1 cellular context compared by ENCODE assay signal in the genomic region with DNA sequence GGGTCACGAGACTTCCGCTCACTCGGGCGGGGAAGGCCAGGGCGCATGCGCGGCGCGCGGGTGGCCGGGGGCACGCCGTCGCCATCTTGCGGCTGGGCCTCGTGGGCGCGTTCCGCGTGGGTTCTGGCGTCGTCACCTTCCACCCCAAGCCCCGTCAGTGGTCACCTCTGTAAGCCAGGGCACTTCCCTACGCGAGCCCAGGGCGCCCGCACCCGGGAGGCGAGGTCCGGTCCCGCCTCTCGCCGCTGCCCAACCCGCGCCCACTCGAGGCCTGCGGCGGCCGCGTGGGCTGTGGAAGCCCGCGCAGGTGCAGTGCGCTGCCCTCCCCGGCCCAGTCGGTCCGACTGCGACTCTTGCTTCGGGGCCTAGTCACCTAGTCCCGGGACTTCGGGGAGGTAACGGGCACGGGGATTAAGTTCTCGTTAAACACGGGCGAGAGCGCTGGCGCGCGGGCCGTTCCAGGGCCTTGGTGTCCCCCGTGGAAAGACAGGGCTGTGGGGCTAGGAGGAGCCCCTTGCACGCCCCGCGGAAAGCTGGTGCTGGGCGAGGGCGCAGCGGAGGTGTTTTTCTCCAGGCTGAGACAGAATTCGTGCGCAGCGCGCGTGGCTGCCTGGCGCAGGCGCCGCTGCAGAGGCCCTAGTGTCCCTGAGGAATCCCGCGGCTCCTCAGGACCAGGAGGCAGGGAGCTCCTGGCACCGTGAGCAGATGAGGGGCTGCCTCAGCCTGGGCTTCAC.
A peak's percentile ranks its signal among the peaks of the same experiment; 100 is the strongest.
TF ChIP-seq lines count a peak whose summit lies in the region.

No MANE protein-coding gene starts in this region.

TF ChIP-seq in HepG2, 621 proteins besides CTCF, POLR2A, EP300 and RAD21 (continued from another document and continues in another):
- TF ChIP-seq, protein P1, sequence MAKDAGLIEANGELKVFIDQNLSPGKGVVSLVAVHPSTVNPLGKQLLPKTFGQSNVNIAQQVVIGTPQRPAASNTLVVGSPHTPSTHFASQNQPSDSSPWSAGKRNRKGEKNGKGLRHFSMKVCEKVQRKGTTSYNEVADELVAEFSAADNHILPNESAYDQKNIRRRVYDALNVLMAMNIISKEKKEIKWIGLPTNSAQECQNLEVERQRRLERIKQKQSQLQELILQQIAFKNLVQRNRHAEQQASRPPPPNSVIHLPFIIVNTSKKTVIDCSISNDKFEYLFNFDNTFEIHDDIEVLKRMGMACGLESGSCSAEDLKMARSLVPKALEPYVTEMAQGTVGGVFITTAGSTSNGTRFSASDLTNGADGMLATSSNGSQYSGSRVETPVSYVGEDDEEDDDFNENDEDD (CRISPR knock-in tag; IDR thresholded peaks at IDR 0.05; ENCODE audit: borderline replicate concordance) = peak; percentile 96
- TF ChIP-seq ZBTB38 (CRISPR knock-in tag; IDR thresholded peaks at IDR 0.05) (no peak; the same call in none of the 2 replicates), ZNF546 (CRISPR knock-in tag; conservative IDR thresholded peaks at IDR 0.05) (peak; percentile 99), GLI4 (CRISPR knock-in tag; IDR thresholded peaks at IDR 0.05; ENCODE audit: borderline replicate concordance) (peak; percentile 97; the same call in 1 of the 2 replicates), FOXO1 (CRISPR knock-in tag; IDR thresholded peaks at IDR 0.05) (peak; percentile 64; the same call in 1 of the 2 replicates), EED (CRISPR knock-in tag; IDR thresholded peaks at IDR 0.05) (no peak), ZNF839 (CRISPR knock-in tag; IDR thresholded peaks at IDR 0.05; ENCODE audit: borderline replicate concordance) (peak; percentile 84), SETDB1 (CRISPR knock-in tag; IDR thresholded peaks at IDR 0.05; ENCODE audit: borderline replicate concordance) (no peak), HOXA5 (CRISPR knock-in tag; IDR thresholded peaks at IDR 0.05) (peak; percentile 51), ZNF251 (CRISPR knock-in tag; IDR thresholded peaks at IDR 0.05) (peak; percentile 88; the same call in 1 of the 2 replicates), ZNF781 (CRISPR knock-in tag; IDR thresholded peaks at IDR 0.05; ENCODE audit: borderline replicate concordance, not compliant biosample characterization) (peak; percentile 26), ZNF841 (CRISPR knock-in tag; IDR thresholded peaks at IDR 0.05; ENCODE audit: borderline replicate concordance) (peak; percentile 95), SALL1 (CRISPR knock-in tag; IDR thresholded peaks at IDR 0.05) (peak; percentile 97), ZNF747 (CRISPR knock-in tag; IDR thresholded peaks at IDR 0.05; ENCODE audit: borderline replicate concordance) (peak; percentile 70), IKZF4 (CRISPR knock-in tag; IDR thresholded peaks at IDR 0.05; ENCODE audit: borderline replicate concordance, low read depth, not compliant biosample characterization) (peak; percentile 90), ARHGAP35 (CRISPR knock-in tag; IDR thresholded peaks at IDR 0.05; ENCODE audit: borderline replicate concordance) (peak; percentile 98), ZFAT (CRISPR knock-in tag; conservative IDR thresholded peaks at IDR 0.05) (peak; percentile 38; the same call in 1 of the 2 replicates), KLF11 (CRISPR knock-in tag; IDR thresholded peaks at IDR 0.05) (0 out of 2 replicates have a peak, but pooled peaks have one; percentile 84), ZC3H4 (CRISPR knock-in tag; IDR thresholded peaks at IDR 0.05; ENCODE audit: borderline replicate concordance) (peak; percentile 57; the same call in 1 of the 2 replicates), ZNF20 (CRISPR knock-in tag; IDR thresholded peaks at IDR 0.05) (peak; percentile 38; the same call in 1 of the 2 replicates), NONO (IDR thresholded peaks at IDR 0.05) (no peak), NONO (CRISPR knock-in tag; conservative IDR thresholded peaks at IDR 0.05) (peak; percentile 98), DNMT1 (CRISPR knock-in tag; IDR thresholded peaks at IDR 0.05) (peak; percentile 82; the same call in 1 of the 2 replicates), ZNF780A (CRISPR knock-in tag; IDR thresholded peaks at IDR 0.05) (peak; percentile 94), ATF7-NPFF (CRISPR knock-in tag; IDR thresholded peaks at IDR 0.05; ENCODE audit: low read depth) (peak; percentile 96), ZNF572 (CRISPR knock-in tag; IDR thresholded peaks at IDR 0.05) (0 out of 2 replicates have a peak, but pooled peaks have one; percentile 14), ZBTB1 (CRISPR knock-in tag; IDR thresholded peaks at IDR 0.05; ENCODE audit: borderline replicate concordance) (no peak)
- TF ChIP-seq, protein P2, sequence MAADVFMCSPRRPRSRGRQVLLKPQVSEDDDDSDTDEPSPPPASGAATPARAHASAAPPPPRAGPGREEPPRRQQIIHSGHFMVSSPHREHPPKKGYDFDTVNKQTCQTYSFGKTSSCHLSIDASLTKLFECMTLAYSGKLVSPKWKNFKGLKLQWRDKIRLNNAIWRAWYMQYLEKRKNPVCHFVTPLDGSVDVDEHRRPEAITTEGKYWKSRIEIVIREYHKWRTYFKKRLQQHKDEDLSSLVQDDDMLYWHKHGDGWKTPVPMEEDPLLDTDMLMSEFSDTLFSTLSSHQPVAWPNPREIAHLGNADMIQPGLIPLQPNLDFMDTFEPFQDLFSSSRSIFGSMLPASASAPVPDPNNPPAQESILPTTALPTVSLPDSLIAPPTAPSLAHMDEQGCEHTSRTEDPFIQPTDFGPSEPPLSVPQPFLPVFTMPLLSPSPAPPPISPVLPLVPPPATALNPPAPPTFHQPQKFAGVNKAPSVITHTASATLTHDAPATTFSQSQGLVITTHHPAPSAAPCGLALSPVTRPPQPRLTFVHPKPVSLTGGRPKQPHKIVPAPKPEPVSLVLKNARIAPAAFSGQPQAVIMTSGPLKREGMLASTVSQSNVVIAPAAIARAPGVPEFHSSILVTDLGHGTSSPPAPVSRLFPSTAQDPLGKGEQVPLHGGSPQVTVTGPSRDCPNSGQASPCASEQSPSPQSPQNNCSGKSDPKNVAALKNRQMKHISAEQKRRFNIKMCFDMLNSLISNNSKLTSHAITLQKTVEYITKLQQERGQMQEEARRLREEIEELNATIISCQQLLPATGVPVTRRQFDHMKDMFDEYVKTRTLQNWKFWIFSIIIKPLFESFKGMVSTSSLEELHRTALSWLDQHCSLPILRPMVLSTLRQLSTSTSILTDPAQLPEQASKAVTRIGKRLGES (CRISPR knock-in tag; IDR thresholded peaks at IDR 0.05; ENCODE audit: borderline replicate concordance) = no peak
- TF ChIP-seq, protein P3, sequence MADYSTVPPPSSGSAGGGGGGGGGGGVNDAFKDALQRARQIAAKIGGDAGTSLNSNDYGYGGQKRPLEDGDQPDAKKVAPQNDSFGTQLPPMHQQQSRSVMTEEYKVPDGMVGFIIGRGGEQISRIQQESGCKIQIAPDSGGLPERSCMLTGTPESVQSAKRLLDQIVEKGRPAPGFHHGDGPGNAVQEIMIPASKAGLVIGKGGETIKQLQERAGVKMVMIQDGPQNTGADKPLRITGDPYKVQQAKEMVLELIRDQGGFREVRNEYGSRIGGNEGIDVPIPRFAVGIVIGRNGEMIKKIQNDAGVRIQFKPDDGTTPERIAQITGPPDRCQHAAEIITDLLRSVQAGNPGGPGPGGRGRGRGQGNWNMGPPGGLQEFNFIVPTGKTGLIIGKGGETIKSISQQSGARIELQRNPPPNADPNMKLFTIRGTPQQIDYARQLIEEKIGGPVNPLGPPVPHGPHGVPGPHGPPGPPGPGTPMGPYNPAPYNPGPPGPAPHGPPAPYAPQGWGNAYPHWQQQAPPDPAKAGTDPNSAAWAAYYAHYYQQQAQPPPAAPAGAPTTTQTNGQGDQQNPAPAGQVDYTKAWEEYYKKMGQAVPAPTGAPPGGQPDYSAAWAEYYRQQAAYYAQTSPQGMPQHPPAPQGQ (CRISPR knock-in tag; IDR thresholded peaks at IDR 0.05; ENCODE audit: borderline replicate concordance) = peak; percentile 45; the same call in 1 of the 2 replicates
- TF ChIP-seq, protein P4, sequence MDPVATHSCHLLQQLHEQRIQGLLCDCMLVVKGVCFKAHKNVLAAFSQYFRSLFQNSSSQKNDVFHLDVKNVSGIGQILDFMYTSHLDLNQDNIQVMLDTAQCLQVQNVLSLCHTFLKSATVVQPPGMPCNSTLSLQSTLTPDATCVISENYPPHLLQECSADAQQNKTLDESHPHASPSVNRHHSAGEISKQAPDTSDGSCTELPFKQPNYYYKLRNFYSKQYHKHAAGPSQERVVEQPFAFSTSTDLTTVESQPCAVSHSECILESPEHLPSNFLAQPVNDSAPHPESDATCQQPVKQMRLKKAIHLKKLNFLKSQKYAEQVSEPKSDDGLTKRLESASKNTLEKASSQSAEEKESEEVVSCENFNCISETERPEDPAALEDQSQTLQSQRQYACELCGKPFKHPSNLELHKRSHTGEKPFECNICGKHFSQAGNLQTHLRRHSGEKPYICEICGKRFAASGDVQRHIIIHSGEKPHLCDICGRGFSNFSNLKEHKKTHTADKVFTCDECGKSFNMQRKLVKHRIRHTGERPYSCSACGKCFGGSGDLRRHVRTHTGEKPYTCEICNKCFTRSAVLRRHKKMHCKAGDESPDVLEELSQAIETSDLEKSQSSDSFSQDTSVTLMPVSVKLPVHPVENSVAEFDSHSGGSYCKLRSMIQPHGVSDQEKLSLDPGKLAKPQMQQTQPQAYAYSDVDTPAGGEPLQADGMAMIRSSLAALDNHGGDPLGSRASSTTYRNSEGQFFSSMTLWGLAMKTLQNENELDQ (CRISPR knock-in tag; IDR thresholded peaks at IDR 0.05; ENCODE audit: borderline replicate concordance) = no peak
- TF ChIP-seq, protein P5, sequence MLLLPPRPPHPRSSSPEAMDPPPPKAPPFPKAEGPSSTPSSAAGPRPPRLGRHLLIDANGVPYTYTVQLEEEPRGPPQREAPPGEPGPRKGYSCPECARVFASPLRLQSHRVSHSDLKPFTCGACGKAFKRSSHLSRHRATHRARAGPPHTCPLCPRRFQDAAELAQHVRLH (CRISPR knock-in tag; IDR thresholded peaks at IDR 0.05; ENCODE audit: borderline replicate concordance, low read depth) = peak; percentile 84; the same call in 1 of the 2 replicates
- TF ChIP-seq, protein P6, sequence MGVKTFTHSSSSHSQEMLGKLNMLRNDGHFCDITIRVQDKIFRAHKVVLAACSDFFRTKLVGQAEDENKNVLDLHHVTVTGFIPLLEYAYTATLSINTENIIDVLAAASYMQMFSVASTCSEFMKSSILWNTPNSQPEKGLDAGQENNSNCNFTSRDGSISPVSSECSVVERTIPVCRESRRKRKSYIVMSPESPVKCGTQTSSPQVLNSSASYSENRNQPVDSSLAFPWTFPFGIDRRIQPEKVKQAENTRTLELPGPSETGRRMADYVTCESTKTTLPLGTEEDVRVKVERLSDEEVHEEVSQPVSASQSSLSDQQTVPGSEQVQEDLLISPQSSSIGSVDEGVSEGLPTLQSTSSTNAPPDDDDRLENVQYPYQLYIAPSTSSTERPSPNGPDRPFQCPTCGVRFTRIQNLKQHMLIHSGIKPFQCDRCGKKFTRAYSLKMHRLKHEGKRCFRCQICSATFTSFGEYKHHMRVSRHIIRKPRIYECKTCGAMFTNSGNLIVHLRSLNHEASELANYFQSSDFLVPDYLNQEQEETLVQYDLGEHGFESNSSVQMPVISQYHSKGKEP (CRISPR knock-in tag; IDR thresholded peaks at IDR 0.05) = peak; percentile 92
- TF ChIP-seq, protein P7, sequence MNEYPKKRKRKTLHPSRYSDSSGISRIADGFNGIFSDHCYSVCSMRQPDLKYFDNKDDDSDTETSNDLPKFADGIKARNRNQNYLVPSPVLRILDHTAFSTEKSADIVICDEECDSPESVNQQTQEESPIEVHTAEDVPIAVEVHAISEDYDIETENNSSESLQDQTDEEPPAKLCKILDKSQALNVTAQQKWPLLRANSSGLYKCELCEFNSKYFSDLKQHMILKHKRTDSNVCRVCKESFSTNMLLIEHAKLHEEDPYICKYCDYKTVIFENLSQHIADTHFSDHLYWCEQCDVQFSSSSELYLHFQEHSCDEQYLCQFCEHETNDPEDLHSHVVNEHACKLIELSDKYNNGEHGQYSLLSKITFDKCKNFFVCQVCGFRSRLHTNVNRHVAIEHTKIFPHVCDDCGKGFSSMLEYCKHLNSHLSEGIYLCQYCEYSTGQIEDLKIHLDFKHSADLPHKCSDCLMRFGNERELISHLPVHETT (CRISPR knock-in tag; conservative IDR thresholded peaks at IDR 0.05) = peak; percentile 95; the same call in 1 of the 2 replicates
- TF ChIP-seq, protein P8, sequence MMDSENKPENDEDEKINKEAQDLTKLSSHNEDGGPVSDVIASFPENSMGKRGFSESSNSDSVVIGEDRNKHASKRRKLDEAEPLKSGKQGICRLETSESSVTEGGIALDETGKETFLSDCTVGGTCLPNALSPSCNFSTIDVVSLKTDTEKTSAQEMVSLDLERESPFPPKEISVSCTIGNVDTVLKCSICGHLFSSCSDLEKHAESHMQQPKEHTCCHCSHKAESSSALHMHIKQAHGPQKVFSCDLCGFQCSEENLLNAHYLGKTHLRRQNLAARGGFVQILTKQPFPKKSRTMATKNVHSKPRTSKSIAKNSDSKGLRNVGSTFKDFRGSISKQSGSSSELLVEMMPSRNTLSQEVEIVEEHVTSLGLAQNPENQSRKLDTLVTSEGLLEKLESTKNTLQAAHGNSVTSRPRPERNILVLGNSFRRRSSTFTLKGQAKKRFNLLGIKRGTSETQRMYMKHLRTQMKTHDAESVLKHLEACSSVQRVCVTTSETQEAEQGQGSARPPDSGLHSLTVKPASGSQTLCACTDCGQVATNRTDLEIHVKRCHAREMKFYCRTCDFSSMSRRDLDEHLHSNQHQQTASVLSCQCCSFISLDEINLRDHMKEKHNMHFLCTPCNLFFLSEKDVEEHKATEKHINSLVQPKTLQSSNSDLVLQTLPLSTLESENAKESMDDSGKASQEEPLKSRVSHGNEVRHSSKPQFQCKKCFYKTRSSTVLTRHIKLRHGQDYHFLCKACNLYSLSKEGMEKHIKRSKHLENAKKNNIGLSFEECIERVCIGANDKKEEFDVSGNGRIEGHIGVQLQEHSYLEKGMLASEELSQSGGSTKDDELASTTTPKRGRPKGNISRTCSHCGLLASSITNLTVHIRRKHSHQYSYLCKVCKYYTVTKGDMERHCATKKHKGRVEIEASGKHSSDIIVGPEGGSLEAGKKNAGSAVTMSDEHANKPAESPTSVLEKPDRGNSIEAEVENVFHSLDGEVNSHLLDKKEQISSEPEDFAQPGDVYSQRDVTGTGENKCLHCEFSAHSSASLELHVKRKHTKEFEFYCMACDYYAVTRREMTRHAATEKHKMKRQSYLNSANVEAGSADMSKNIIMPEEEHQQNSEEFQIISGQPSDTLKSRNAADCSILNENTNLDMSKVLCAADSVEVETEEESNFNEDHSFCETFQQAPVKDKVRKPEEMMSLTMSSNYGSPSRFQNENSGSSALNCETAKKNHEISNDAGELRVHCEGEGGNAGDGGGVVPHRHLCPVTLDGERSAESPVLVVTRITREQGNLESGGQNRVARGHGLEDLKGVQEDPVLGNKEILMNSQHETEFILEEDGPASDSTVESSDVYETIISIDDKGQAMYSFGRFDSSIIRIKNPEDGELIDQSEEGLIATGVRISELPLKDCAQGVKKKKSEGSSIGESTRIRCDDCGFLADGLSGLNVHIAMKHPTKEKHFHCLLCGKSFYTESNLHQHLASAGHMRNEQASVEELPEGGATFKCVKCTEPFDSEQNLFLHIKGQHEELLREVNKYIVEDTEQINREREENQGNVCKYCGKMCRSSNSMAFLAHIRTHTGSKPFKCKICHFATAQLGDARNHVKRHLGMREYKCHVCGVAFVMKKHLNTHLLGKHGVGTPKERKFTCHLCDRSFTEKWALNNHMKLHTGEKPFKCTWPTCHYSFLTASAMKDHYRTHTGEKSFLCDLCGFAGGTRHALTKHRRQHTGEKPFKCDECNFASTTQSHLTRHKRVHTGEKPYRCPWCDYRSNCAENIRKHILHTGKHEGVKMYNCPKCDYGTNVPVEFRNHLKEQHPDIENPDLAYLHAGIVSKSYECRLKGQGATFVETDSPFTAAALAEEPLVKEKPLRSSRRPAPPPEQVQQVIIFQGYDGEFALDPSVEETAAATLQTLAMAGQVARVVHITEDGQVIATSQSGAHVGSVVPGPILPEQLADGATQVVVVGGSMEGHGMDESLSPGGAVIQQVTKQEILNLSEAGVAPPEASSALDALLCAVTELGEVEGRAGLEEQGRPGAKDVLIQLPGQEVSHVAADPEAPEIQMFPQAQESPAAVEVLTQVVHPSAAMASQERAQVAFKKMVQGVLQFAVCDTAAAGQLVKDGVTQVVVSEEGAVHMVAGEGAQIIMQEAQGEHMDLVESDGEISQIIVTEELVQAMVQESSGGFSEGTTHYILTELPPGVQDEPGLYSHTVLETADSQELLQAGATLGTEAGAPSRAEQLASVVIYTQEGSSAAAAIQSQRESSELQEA (CRISPR knock-in tag; IDR thresholded peaks at IDR 0.05; ENCODE audit: not compliant biosample characterization) = peak; percentile 84
